In the genomic region with DNA sequence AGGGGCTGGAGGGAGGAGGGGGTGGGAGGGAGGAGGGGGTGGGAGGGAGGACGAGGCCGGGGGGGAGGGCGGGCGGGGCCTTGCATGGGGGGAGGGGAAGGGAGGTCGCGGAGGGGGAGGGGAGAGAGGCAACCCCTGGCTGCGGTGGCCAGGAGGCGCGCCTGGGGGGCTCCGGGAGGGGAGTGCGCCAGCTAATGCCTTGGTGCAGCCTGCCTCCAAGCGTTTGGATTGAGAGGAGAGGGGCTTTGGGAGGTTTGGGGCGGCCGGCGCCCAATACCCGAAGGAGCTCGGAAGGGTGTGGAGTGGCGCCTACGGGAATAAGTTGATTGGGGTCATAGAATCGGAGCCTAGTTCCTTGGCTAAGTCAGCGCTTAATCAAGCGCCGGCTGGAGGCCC, we compare ENCODE assay signal across 8 cellular contexts. TPM values are rescaled to one million over a fixed set of nuclear protein-coding genes. Genes with fewer than 3 reads are reported as not detected.
A peak's percentile ranks its signal among the peaks of the same experiment; 100 is the strongest.
DNase-seq lines count a peak whose midpoint lies in the region; ATAC-seq and TF ChIP-seq lines count a peak whose summit lies in the region.

No MANE protein-coding gene starts in this region.

- peaks cover 17% of the 10 kb centered on the region; the same call in 2 of the 3 replicates for H3K36me3 Mint-ChIP-seq in GM23338 (ENCODE audit: low read depth)
- peaks cover 13% of the 10 kb centered on the region for H3K36me3 Mint-ChIP-seq in activated naive CD8-positive, alpha-beta T cell

- H3K4me1 ChIP-seq in GM23338 (ENCODE audit: insufficient read depth) (peaks cover 8% of the 10 kb centered on the region; the same call in 1 of the 2 replicates), PC-9 (replicated peaks; ENCODE audit: insufficient read depth) (peaks cover 35% of the 10 kb centered on the region), heart left ventricle (peaks cover 0 to 47% (median 33%) of the 10 kb centered on the region in 12 donors), parathyroid adenoma (peaks cover 5% of the 10 kb centered on the region)

- H3K27ac ChIP-seq in GM23338 (ENCODE audit: low read depth) (peak overlapping the region; percentile 98), PC-9 (peak overlapping the region; percentile 95), heart left ventricle (peak overlapping the region; percentile 91 to 99 (median 94)), parathyroid adenoma (peak overlapping the region; percentile 90)

- peaks cover 5% of the 10 kb centered on the region; the same call in 1 of the 3 replicates for H3K9me3 Mint-ChIP-seq in GM23338
- no peaks in the 10 kb centered on the region for H3K9me3 Mint-ChIP-seq in activated naive CD8-positive, alpha-beta T cell (ENCODE audit: low read depth)

- no TSS peak for BruUV-seq in PC-9 (replicated peaks; lab: Mats Ljungman, UMichigan)

- DNase-seq in AG08396 (ENCODE audit: low spot score): peak; percentile 37
- DNase-seq in GM23338 (ENCODE audit: low spot score): peak; percentile 73
- peak in 1 of 2 experiments; percentile 33 for DNase-seq in PC-9
- peak in 4 of 5 donors; percentile 29 to 64 (median 34) for DNase-seq in heart left ventricle
- no peak for DNase-seq in H4 (ENCODE audit: low spot score)

- H3K27me3 ChIP-seq in GM23338 (ENCODE audit: insufficient read depth) (peaks cover 32% of the 10 kb centered on the region), PC-9 (ENCODE audit: insufficient read depth, low read depth) (no peaks in the 10 kb centered on the region), heart left ventricle (peaks cover 0 to 13% (median 0%) of the 10 kb centered on the region in 9 donors), parathyroid adenoma (ENCODE audit: control insufficient read depth, insufficient read depth, low read length) (no peaks in the 10 kb centered on the region)

- H3K9me2 ChIP-seq in GM23338 (ENCODE audit: insufficient read depth) (peaks cover 4% of the 10 kb centered on the region), PC-9 (ENCODE audit: insufficient read depth) (0 out of 2 replicates have a peak, but pooled peaks cover 3% of the 10 kb centered on the region)

- H3K9me3 ChIP-seq in PC-9 (ENCODE audit: insufficient read depth, low read depth) (no peaks in the 10 kb centered on the region), heart left ventricle (no peaks in the 10 kb centered on the region), parathyroid adenoma (ENCODE audit: control insufficient read depth, low read length) (no peaks in the 10 kb centered on the region)

- no peak for TF ChIP-seq POLR2A in heart left ventricle (IDR thresholded peaks at IDR 0.05)

- H3F3A ChIP-seq in GM23338 (replicated peaks; ENCODE audit: low read depth): no peaks in the 10 kb centered on the region
- peaks cover 20% of the 10 kb centered on the region for H3F3A ChIP-seq in PC-9 (ENCODE audit: insufficient read depth, low read depth)

- peak; percentile 76 for ATAC-seq in GM23338
- peak; percentile 4 to 29 (median 14) for ATAC-seq in heart left ventricle
- ATAC-seq in GM19328 (IDR thresholded peaks at IDR 0.05; ENCODE audit: unreplicated experiment): no peak

- H3K27ac Mint-ChIP-seq in GM23338: peak overlapping the region; percentile 83
- H3K27ac Mint-ChIP-seq in activated naive CD8-positive, alpha-beta T cell: peak overlapping the region; percentile 52

- H3K4me2 ChIP-seq in GM23338: peak overlapping the region; percentile 83
- H3K4me2 ChIP-seq in PC-9: peak overlapping the region; percentile 90
- peak overlapping the region; percentile 77 for H3K4me2 ChIP-seq in parathyroid adenoma (ENCODE audit: low read length)

- peaks cover 20% of the 10 kb centered on the region for H3K27me3 Mint-ChIP-seq in GM23338 (ENCODE audit: insufficient read depth, low read depth, poor library complexity)
- peaks cover 6% of the 10 kb centered on the region for H3K27me3 Mint-ChIP-seq in activated naive CD8-positive, alpha-beta T cell

- H3K4me3 ChIP-seq in GM23338 (peak overlapping the region; percentile 94), PC-9 (peak overlapping the region; percentile 84), heart left ventricle (peak overlapping the region; percentile 73 to 97 (median 83)), parathyroid adenoma (ENCODE audit: low read depth, low read length) (peak overlapping the region; percentile 73)

- POLR2A ChIA-PET in PC-9 (lab: Charles Lee; ENCODE audit: unreplicated experiment): interaction anchor here (0.6 to 1.2 kb wide), 2 partner anchors 106 to 652 kb away, joined by 4 to 6 read pairs; no protein-coding TSS in a partner anchor

- WGBS in heart left ventricle, 4 donors: 1 to 2% (median 1%) methylated on average over 14 to 21 of the region's 23 CpGs

- intact Hi-C loops in PC-9 (cut with micrococcal nuclease; ENCODE audit: unreplicated experiment): loop anchor here (1.0 to 5.0 kb wide), 3 partner anchors 59 to 248 kb away; no protein-coding TSS in a partner anchor
- intact Hi-C loops in heart left ventricle (cut with DNase I): loop anchor here in 3 of 10 donors (5.0 to 10.0 kb wide), 3 partner anchors 215 to 893 kb away; a partner anchor contains a TSS

- peaks cover 50% of the 10 kb centered on the region for H3K79me2 ChIP-seq in GM23338 (replicated peaks; ENCODE audit: insufficient read depth)
- H3K79me2 ChIP-seq in PC-9 (ENCODE audit: low read depth): peaks cover 51% of the 10 kb centered on the region
- peaks cover 27% of the 10 kb centered on the region for H3K79me2 ChIP-seq in parathyroid adenoma

- H2AFZ ChIP-seq in GM23338 (peak overlapping the region; percentile 12; the same call in 1 of the 2 replicates), PC-9 (peak overlapping the region; percentile 10; the same call in 1 of the 2 replicates), parathyroid adenoma (peak overlapping the region; percentile 68)

- peaks cover 25% of the 10 kb centered on the region for H3K4me1 Mint-ChIP-seq in GM23338
- H3K4me1 Mint-ChIP-seq in activated naive CD8-positive, alpha-beta T cell (ENCODE audit: low read depth): peaks cover 43% of the 10 kb centered on the region

- peak in 1 of 2 experiments; percentile 33; a peak in 2 of 4 replicates for TF ChIP-seq CTCF in GM23338 (conservative IDR thresholded peaks at IDR 0.05; ENCODE audit: low read depth in 2 of 2)
- no peak for TF ChIP-seq CTCF in PC-9 (conservative IDR thresholded peaks at IDR 0.05)
- TF ChIP-seq CTCF in heart left ventricle (IDR thresholded peaks at IDR 0.05): no peak
- TF ChIP-seq CTCF in parathyroid adenoma (IDR thresholded peaks at IDR 0.05): no peak

- H3K9ac ChIP-seq in parathyroid adenoma: peak overlapping the region; percentile 58

- H4K20me1 ChIP-seq in GM23338 (replicated peaks; ENCODE audit: insufficient read depth) (peaks cover 17% of the 10 kb centered on the region), PC-9 (ENCODE audit: insufficient read depth) (peaks cover 46% of the 10 kb centered on the region)

- CTCF ChIA-PET in PC-9 (lab: Charles Lee): interaction anchor here (0.6 to 4.1 kb wide), 4 partner anchors 107 to 812 kb away, joined by 3 to 16 read pairs (median 10); no protein-coding TSS in a partner anchor

- H3K4me3 Mint-ChIP-seq in GM23338: peak overlapping the region; percentile 80
- peak overlapping the region; percentile 81 for H3K4me3 Mint-ChIP-seq in activated naive CD8-positive, alpha-beta T cell

- H3K36me3 ChIP-seq in GM23338 (ENCODE audit: insufficient read depth) (peaks cover 12% of the 10 kb centered on the region; the same call in 1 of the 2 replicates), PC-9 (ENCODE audit: low read depth) (peaks cover 34% of the 10 kb centered on the region), heart left ventricle (peaks cover 0 to 21% (median 14%) of the 10 kb centered on the region in 9 donors), parathyroid adenoma (ENCODE audit: control insufficient read depth, insufficient read depth, low read length) (no peaks in the 10 kb centered on the region)

TF ChIP-seq in GM23338, 12 proteins besides CTCF, POLR2A, EP300 and RAD21:
- 0 out of 2 replicates have a peak, but pooled peaks have one; percentile 13 for TF ChIP-seq CREB1 (CRISPR knock-in tag; IDR thresholded peaks at IDR 0.05; ENCODE audit: low read depth)
- no peak for TF ChIP-seq STAT1 (IDR thresholded peaks at IDR 0.05; ENCODE audit: unreplicated experiment)

RNA-seq across cellular contexts. Expression of a gene that starts 0.5 kb away (rescaled TPM):
- total RNA-seq in GM23338 (2014; rRNA removed; shearing (Covaris generic)): 86.4 and 88.5 TPM in 2 replicates
- 83.5 and 87.6 TPM in 2 replicates for polyA plus RNA-seq in GM23338 (2016; fragmentation: Nextera tagmentation; extraction: Ambion mirVana)
- total RNA-seq in PC-9 (2021): 163 and 224 TPM in 2 replicates
- total RNA-seq in heart left ventricle: 100 to 1,000 TPM in 2 of 9 donors, 10 to 100 TPM in 7; 68.2 to 103 (median 90.5) TPM
- polyA plus RNA-seq in heart left ventricle: 100 to 1,000 TPM in 1 of 2 donors, 10 to 100 TPM in 1; 54.9 to 115 TPM
- 101 and 128 TPM in 2 replicates for total RNA-seq in H4 (2014; rRNA removed; shearing (Covaris generic))

Comparison
In these comparisons a context has a peak if more than half of its experiments do, and no peak if none do; other contexts are left out.
1. H2AFZ ChIP-seq: peak in every context shown above with its lines; median percentile 68 in parathyroid adenoma; 12 in GM23338; 10 in PC-9.